ENCODE assay signal across 14 cellular contexts in the genomic region with DNA sequence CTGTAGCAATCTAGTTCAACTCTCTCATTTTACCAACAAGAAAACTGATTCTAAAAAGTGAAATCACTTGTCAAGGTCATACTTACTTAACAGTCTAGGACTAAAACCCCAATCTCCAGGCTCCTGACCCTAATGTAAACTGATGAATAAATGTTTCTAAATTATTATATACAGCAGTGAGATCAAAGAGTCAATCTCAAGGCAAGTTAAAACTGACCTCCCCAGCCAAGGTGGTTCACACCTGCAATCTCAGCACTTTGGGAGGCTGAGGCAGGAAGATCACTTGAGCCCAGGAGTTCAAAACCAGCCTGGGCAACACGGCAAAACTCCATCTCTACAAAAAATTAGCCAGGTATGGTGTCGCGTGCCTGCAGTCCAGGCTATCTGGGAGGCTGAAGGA. TPM values are rescaled to one million over a fixed set of nuclear protein-coding genes. Genes with fewer than 3 reads are reported as not detected.
DNase-seq lines count a peak whose midpoint lies in the region; ATAC-seq and TF ChIP-seq lines count a peak whose summit lies in the region.
"Had no signal": no experiment of that assay in that cellular context is flagged by ENCODE, and none has a peak within 500 bp of the region (broad histone marks: within the 10 kb centered on the region; RNA-seq: fewer than 3 reads in every experiment).

No MANE protein-coding gene starts in this region.

- H3K4me2 ChIP-seq in GM23338 = no peak overlapping the region

- H3K36me3 ChIP-seq in GM23338 (ENCODE audit: insufficient read depth) (no peaks in the 10 kb centered on the region), SK-N-MC (ENCODE audit: insufficient read depth, low read length) (peaks cover 10% of the 10 kb centered on the region; the same call in 1 of the 2 replicates), gastroesophageal sphincter (no peaks in the 10 kb centered on the region)
- H3K36me3 ChIP-seq: pancreas had no signal

- WGBS in gastroesophageal sphincter (ENCODE audit: low coverage in 1 of 2), 2 donors = 90% methylated on average over 2 of the region's 3 CpGs; no CpG with 5 or more reads in 1 of the 2 donors

- H2AFZ ChIP-seq in GM23338 = no peak overlapping the region

- no peak overlapping the region for H3K27ac ChIP-seq in GM23338 (ENCODE audit: low read depth)
- H3K27ac ChIP-seq in SK-N-MC = peak overlapping the region; percentile 100
- H3K27ac ChIP-seq in gastroesophageal sphincter = peak overlapping the region; percentile 58 to 94 (median 75)

- peaks cover 3% of the 10 kb centered on the region for H3K27me3 Mint-ChIP-seq in GM23338 (ENCODE audit: insufficient read depth, low read depth, poor library complexity)
- H3K27me3 Mint-ChIP-seq: stimulated activated naive CD8-positive, alpha-beta T cell treated with anti-CD3 and anti-CD28 coated beads, Interleukin-15, Interleukin-2, amounts not matched to agents 100 ng/mL and 50 ng/mL, for 24 hours had no signal

- no peak for TF ChIP-seq EP300 in gastroesophageal sphincter (IDR thresholded peaks at IDR 0.05)

- no peaks in the 10 kb centered on the region for H3K4me1 ChIP-seq in GM23338 (ENCODE audit: insufficient read depth)
- H3K4me1 ChIP-seq in gastroesophageal sphincter = peaks cover 2 to 94% (median 8%) of the 10 kb centered on the region in 3 donors

- H4K20me1 ChIP-seq in GM23338 (replicated peaks; ENCODE audit: insufficient read depth) = no peaks in the 10 kb centered on the region

- no peak for TF ChIP-seq POLR2A in gastroesophageal sphincter (IDR thresholded peaks at IDR 0.05)

- DNase-seq in GM23338 (ENCODE audit: low spot score) (no peak), SK-N-MC (ENCODE audit: low read depth, low spot score) (no peak), GM10248 (ENCODE audit: extremely low spot score) (no peak), HuH-7.5 (ENCODE audit: low spot score) (no peak), NCI-H187 treated with DMSO at 0.1 percent for 48 hours (lab: John Stamatoyannopoulos, UW) (no peak)
- no peak for DNase-seq in stimulated activated effector memory CD8-positive, alpha-beta T cell treated with anti-CD3 and anti-CD28 coated beads, Interleukin-12 subunit alpha, Interleukin-12 subunit beta, amount 100 ng/mL, for 72 hours (ENCODE audit: low spot score in 2 of 2)
- DNase-seq: DMS53, heart left ventricle, NCI-H2171 treated with DMSO at 0.1 percent for 48 hours, pancreas had no signal

- H3K9me3 Mint-ChIP-seq in GM23338 = peaks cover 2% of the 10 kb centered on the region; the same call in 2 of the 3 replicates
- no peaks in the 10 kb centered on the region for H3K9me3 Mint-ChIP-seq in stimulated activated effector memory CD8-positive, alpha-beta T cell treated with anti-CD3 and anti-CD28 coated beads, Interleukin-12 subunit alpha, Interleukin-12 subunit beta, amount 100 ng/mL, for 72 hours
- H3K9me3 Mint-ChIP-seq: stimulated activated naive CD8-positive, alpha-beta T cell treated with anti-CD3 and anti-CD28 coated beads, Interleukin-15, Interleukin-2, amounts not matched to agents 100 ng/mL and 50 ng/mL, for 24 hours had no signal

- H3K4me3 Mint-ChIP-seq in GM23338 = no peak overlapping the region
- H3K4me3 Mint-ChIP-seq in stimulated activated effector memory CD8-positive, alpha-beta T cell treated with anti-CD3 and anti-CD28 coated beads, Interleukin-12 subunit alpha, Interleukin-12 subunit beta, amount 100 ng/mL, for 72 hours = no peak overlapping the region
- H3K4me3 Mint-ChIP-seq: stimulated activated naive CD8-positive, alpha-beta T cell treated with anti-CD3 and anti-CD28 coated beads, Interleukin-15, Interleukin-2, amounts not matched to agents 100 ng/mL and 50 ng/mL, for 24 hours had no signal

- H3K27ac Mint-ChIP-seq in GM23338 = peak overlapping the region; percentile 30
- H3K27ac Mint-ChIP-seq in stimulated activated effector memory CD8-positive, alpha-beta T cell treated with anti-CD3 and anti-CD28 coated beads, Interleukin-12 subunit alpha, Interleukin-12 subunit beta, amount 100 ng/mL, for 72 hours = peak overlapping the region; percentile 80
- H3K27ac Mint-ChIP-seq: stimulated activated naive CD8-positive, alpha-beta T cell treated with anti-CD3 and anti-CD28 coated beads, Interleukin-15, Interleukin-2, amounts not matched to agents 100 ng/mL and 50 ng/mL, for 24 hours had no signal

- CTCF ChIA-PET in GM10248 (lab: Yijun Ruan, JAX) = interaction anchor here (1.4 to 2.1 kb wide), 2 partner anchors 51 to 64 kb away, joined by 5 to 7 read pairs; no protein-coding TSS in a partner anchor

- H3K9me3 ChIP-seq in SK-N-MC (ENCODE audit: low read depth, low read length) = no peaks in the 10 kb centered on the region
- no peaks in the 10 kb centered on the region for H3K9me3 ChIP-seq in gastroesophageal sphincter
- H3K9me3 ChIP-seq: ascending aorta, heart left ventricle, pancreas had no signal

- H3K27me3 ChIP-seq in GM23338 (ENCODE audit: insufficient read depth) = no peaks in the 10 kb centered on the region
- no peaks in the 10 kb centered on the region for H3K27me3 ChIP-seq in gastroesophageal sphincter
- H3K27me3 ChIP-seq: ascending aorta, heart left ventricle, pancreas had no signal

- peak overlapping the region; percentile 90 for H3K9ac ChIP-seq in SK-N-MC (ENCODE audit: insufficient read length)

- TF ChIP-seq CTCF in GM23338 (conservative IDR thresholded peaks at IDR 0.05; ENCODE audit: low read depth in 2 of 2) = no peak
- TF ChIP-seq CTCF in gastroesophageal sphincter (IDR thresholded peaks at IDR 0.05) = no peak
- no peak for TF ChIP-seq CTCF in GM10248 (IDR thresholded peaks at IDR 0.05; ENCODE audit: control extremely low read depth, extremely low read depth, low read depth, missing control alignments)

- no peak overlapping the region for H3K4me3 ChIP-seq in GM23338
- H3K4me3 ChIP-seq in SK-N-MC = peak overlapping the region; percentile 64
- no peak overlapping the region for H3K4me3 ChIP-seq in gastroesophageal sphincter
- H3K4me3 ChIP-seq: ascending aorta, heart left ventricle, pancreas had no signal

- peaks cover 7% of the 10 kb centered on the region; the same call in 2 of the 3 replicates for H3K36me3 Mint-ChIP-seq in GM23338 (ENCODE audit: low read depth)
- H3K36me3 Mint-ChIP-seq in stimulated activated effector memory CD8-positive, alpha-beta T cell treated with anti-CD3 and anti-CD28 coated beads, Interleukin-12 subunit alpha, Interleukin-12 subunit beta, amount 100 ng/mL, for 72 hours = peaks cover 16% of the 10 kb centered on the region

- POLR2A ChIA-PET in GM10248 (lab: Yijun Ruan, JAX) = interaction anchor here (0.5 kb wide), 1 partner anchor 59 kb away, joined by 3 read pairs; no protein-coding TSS in a partner anchor

- no peaks in the 10 kb centered on the region for H3K4me1 Mint-ChIP-seq in GM23338
- H3K4me1 Mint-ChIP-seq in stimulated activated effector memory CD8-positive, alpha-beta T cell treated with anti-CD3 and anti-CD28 coated beads, Interleukin-12 subunit alpha, Interleukin-12 subunit beta, amount 100 ng/mL, for 72 hours = peaks cover 36% of the 10 kb centered on the region

- ATAC-seq in GM23338 = no peak
- no peak for ATAC-seq in gastroesophageal sphincter
- no peak for ATAC-seq in stimulated activated effector memory CD8-positive, alpha-beta T cell treated with anti-CD3 and anti-CD28 coated beads, Interleukin-12 subunit alpha, Interleukin-12 subunit beta, amount 100 ng/mL, for 72 hours
- no peak for ATAC-seq in HG03442 (IDR thresholded peaks at IDR 0.05; ENCODE audit: unreplicated experiment)
- ATAC-seq: heart left ventricle had no signal

- H3F3A ChIP-seq in GM23338 (replicated peaks; ENCODE audit: low read depth) = no peaks in the 10 kb centered on the region

- no peaks in the 10 kb centered on the region for H3K9me2 ChIP-seq in GM23338 (ENCODE audit: insufficient read depth)

- peaks cover 4% of the 10 kb centered on the region; the same call in 1 of the 2 replicates for H3K79me2 ChIP-seq in GM23338 (replicated peaks; ENCODE audit: insufficient read depth)

TF ChIP-seq in GM23338, 12 proteins besides CTCF, POLR2A, EP300 and RAD21:
- TF ChIP-seq POLR2AphosphoS5 (IDR thresholded peaks at IDR 0.05; ENCODE audit: low read depth) = no peak
- TF ChIP-seq, protein P1, sequence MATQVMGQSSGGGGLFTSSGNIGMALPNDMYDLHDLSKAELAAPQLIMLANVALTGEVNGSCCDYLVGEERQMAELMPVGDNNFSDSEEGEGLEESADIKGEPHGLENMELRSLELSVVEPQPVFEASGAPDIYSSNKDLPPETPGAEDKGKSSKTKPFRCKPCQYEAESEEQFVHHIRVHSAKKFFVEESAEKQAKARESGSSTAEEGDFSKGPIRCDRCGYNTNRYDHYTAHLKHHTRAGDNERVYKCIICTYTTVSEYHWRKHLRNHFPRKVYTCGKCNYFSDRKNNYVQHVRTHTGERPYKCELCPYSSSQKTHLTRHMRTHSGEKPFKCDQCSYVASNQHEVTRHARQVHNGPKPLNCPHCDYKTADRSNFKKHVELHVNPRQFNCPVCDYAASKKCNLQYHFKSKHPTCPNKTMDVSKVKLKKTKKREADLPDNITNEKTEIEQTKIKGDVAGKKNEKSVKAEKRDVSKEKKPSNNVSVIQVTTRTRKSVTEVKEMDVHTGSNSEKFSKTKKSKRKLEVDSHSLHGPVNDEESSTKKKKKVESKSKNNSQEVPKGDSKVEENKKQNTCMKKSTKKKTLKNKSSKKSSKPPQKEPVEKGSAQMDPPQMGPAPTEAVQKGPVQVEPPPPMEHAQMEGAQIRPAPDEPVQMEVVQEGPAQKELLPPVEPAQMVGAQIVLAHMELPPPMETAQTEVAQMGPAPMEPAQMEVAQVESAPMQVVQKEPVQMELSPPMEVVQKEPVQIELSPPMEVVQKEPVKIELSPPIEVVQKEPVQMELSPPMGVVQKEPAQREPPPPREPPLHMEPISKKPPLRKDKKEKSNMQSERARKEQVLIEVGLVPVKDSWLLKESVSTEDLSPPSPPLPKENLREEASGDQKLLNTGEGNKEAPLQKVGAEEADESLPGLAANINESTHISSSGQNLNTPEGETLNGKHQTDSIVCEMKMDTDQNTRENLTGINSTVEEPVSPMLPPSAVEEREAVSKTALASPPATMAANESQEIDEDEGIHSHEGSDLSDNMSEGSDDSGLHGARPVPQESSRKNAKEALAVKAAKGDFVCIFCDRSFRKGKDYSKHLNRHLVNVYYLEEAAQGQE (IDR thresholded peaks at IDR 0.05; ENCODE audit: unreplicated experiment) = no peak
- TF ChIP-seq STAT1 (IDR thresholded peaks at IDR 0.05; ENCODE audit: unreplicated experiment) = no peak
- no peak for TF ChIP-seq CREB1 (CRISPR knock-in tag; IDR thresholded peaks at IDR 0.05; ENCODE audit: low read depth)

RNA-seq across cellular contexts. Expression of a gene that starts 15.3 kb away (rescaled TPM):
- 15.0 and 21.1 TPM in 2 replicates for total RNA-seq in GM23338 (2014; rRNA removed; shearing (Covaris generic))
- polyA plus RNA-seq in GM23338 (2016; fragmentation: Nextera tagmentation; extraction: Ambion mirVana) = 8.6 and 11.5 TPM in 2 replicates
- total RNA-seq in gastroesophageal sphincter = 100 to 1,000 TPM; 186 to 272 (median 208) TPM
